20 cellular contexts compared by ENCODE assay signal in the genomic region with DNA sequence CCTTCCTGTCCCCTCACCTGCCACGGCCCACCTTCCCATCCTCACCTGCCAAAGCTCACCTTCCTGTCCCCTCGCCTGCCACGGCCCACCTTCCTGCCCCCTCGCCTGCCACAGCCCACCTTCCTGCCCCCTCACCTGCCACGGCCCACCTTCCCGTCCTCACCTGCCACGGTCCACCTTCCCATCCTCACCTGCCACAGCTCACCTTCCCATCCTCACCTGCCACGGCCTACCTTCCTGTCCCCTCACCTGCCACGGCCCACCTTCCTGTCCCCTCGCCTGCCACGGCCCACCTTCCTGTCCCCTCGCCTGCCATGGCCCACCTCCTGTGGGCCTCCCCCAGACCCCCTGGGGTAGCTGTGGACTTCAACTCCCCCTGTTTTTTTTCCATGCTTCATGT. TPM values are rescaled to one million over a fixed set of nuclear protein-coding genes. Genes with fewer than 3 reads are reported as not detected.
DNase-seq lines count a peak whose midpoint lies in the region; ATAC-seq and TF ChIP-seq lines count a peak whose summit lies in the region.
"Had no signal": no experiment of that assay in that cellular context is flagged by ENCODE, and none has a peak within 500 bp of the region (broad histone marks: within the 10 kb centered on the region; RNA-seq: fewer than 3 reads in every experiment).

No MANE protein-coding gene starts in this region.

- no peaks in the 10 kb centered on the region for H3K4me1 ChIP-seq in left ventricle myocardium inferior
- no peaks in the 10 kb centered on the region for H3K4me1 ChIP-seq in heart left ventricle
- H3K4me1 ChIP-seq: adrenal gland, testis had no signal

- H3K9me3 Mint-ChIP-seq in activated CD4-positive, alpha-beta memory T cell treated with anti-CD3 and anti-CD28 coated beads, Interleukin-2, amount 10 ng/mL, durations not matched to agents 7 days and 5 days, result no peaks in the 10 kb centered on the region
- H3K9me3 Mint-ChIP-seq in stimulated activated naive CD8-positive, alpha-beta T cell treated with anti-CD3 and anti-CD28 coated beads, Interleukin-15, amount 100 ng/mL, for 72 hours, result no peaks in the 10 kb centered on the region
- no peaks in the 10 kb centered on the region for H3K9me3 Mint-ChIP-seq in nephron progenitor cell
- H3K9me3 Mint-ChIP-seq: T-helper 1 cell treated with Interleukin-12 subunit alpha and Interleukin-12 subunit beta and Interleukin-4 antibody, amounts not matched to agents 30 μg/mL and 1 μg/mL, for 36 hours had no signal

- H3K27ac ChIP-seq in left ventricle myocardium inferior (replicated peaks) (peak overlapping the region; percentile 50), heart left ventricle (no peak overlapping the region)
- H3K27ac ChIP-seq: adrenal gland, cardiac muscle cell, GM23248, ovary, testis had no signal

- POLR2A ChIA-PET in activated CD4-positive, alpha-beta memory T cell treated with anti-CD3 and anti-CD28 coated beads, Interleukin-2, amount 10 ng/mL, durations not matched to agents 7 days and 5 days (lab: Charles Lee), result interaction anchor here (1.1 to 1.2 kb wide), 3 partner anchors 10 to 49 kb away, joined by 3 read pairs; no protein-coding TSS in a partner anchor

- H3K4me3 ChIP-seq in left ventricle myocardium inferior (no peak overlapping the region), heart left ventricle (no peak overlapping the region)
- H3K4me3 ChIP-seq: adrenal gland, cardiac muscle cell, GM23248, ovary, testis had no signal

- no peaks in the 10 kb centered on the region for H3K27me3 Mint-ChIP-seq in activated CD4-positive, alpha-beta memory T cell treated with anti-CD3 and anti-CD28 coated beads, Interleukin-2, amount 10 ng/mL, durations not matched to agents 7 days and 5 days
- no peaks in the 10 kb centered on the region for H3K27me3 Mint-ChIP-seq in stimulated activated naive CD8-positive, alpha-beta T cell treated with anti-CD3 and anti-CD28 coated beads, Interleukin-15, amount 100 ng/mL, for 72 hours
- H3K27me3 Mint-ChIP-seq in nephron progenitor cell (ENCODE audit: low read depth, poor library complexity), result peaks cover 4% of the 10 kb centered on the region

- H3K4me1 Mint-ChIP-seq in activated CD4-positive, alpha-beta memory T cell treated with anti-CD3 and anti-CD28 coated beads, Interleukin-2, amount 10 ng/mL, durations not matched to agents 7 days and 5 days, result peaks cover 12% of the 10 kb centered on the region
- H3K4me1 Mint-ChIP-seq in stimulated activated naive CD8-positive, alpha-beta T cell treated with anti-CD3 and anti-CD28 coated beads, Interleukin-15, amount 100 ng/mL, for 72 hours, result peaks cover 39% of the 10 kb centered on the region
- H3K4me1 Mint-ChIP-seq in nephron progenitor cell, result no peaks in the 10 kb centered on the region

- CTCF ChIA-PET in activated CD4-positive, alpha-beta memory T cell treated with anti-CD3 and anti-CD28 coated beads, Interleukin-2, amount 10 ng/mL, durations not matched to agents 7 days and 5 days (lab: Charles Lee), result no interaction called here

- H3K36me3 ChIP-seq in left ventricle myocardium inferior, result no peaks in the 10 kb centered on the region
- peaks cover 0 to 85% (median 5%) of the 10 kb centered on the region in 9 donors for H3K36me3 ChIP-seq in heart left ventricle
- H3K36me3 ChIP-seq: adrenal gland, cardiac muscle cell, ovary had no signal

- H3K27ac Mint-ChIP-seq in activated CD4-positive, alpha-beta memory T cell treated with anti-CD3 and anti-CD28 coated beads, Interleukin-2, amount 10 ng/mL, durations not matched to agents 7 days and 5 days, result peak overlapping the region; percentile 42
- H3K27ac Mint-ChIP-seq in stimulated activated naive CD8-positive, alpha-beta T cell treated with anti-CD3 and anti-CD28 coated beads, Interleukin-15, amount 100 ng/mL, for 72 hours, result peak overlapping the region; percentile 74 to 82
- H3K27ac Mint-ChIP-seq in nephron progenitor cell, result no peak overlapping the region

- no peak for DNase-seq in left ventricle myocardium inferior
- DNase-seq in heart left ventricle, result no peak
- DNase-seq in activated CD4-positive, alpha-beta memory T cell treated with anti-CD3 and anti-CD28 coated beads, Interleukin-2, amount 10 ng/mL, durations not matched to agents 7 days and 5 days, result no peak
- DNase-seq in erythroblast (lab: John Stamatoyannopoulos, UW), result peak; percentile 16 to 40
- no peak for DNase-seq in stimulated activated naive CD8-positive, alpha-beta T cell treated with anti-CD3 and anti-CD28 coated beads, Interleukin-15, amount 100 ng/mL, for 72 hours
- no peak for DNase-seq in T-helper 1 cell
- no peak for DNase-seq in nephron progenitor cell
- DNase-seq: activated T-cell treated with anti-CD3 and anti-CD28 coated beads for 4 hours; effector CD4-positive, alpha-beta T cell; GM23248; NCI-H1694; NCI-H510A; ovary; SHP77 treated with DMSO at 0.1 percent for 48 hours; stimulated activated CD4-positive, alpha-beta T cell treated with anti-CD3 and anti-CD28 coated beads, Interleukin-2, amount 100 ng/mL, for 48 hours; testis had no signal

- no peak for ATAC-seq in heart left ventricle
- no peak for ATAC-seq in stimulated activated naive CD8-positive, alpha-beta T cell treated with anti-CD3 and anti-CD28 coated beads, Interleukin-15, amount 100 ng/mL, for 72 hours
- no peak for ATAC-seq in GM21619 (IDR thresholded peaks at IDR 0.05; ENCODE audit: unreplicated experiment)

- TF ChIP-seq CTCF in left ventricle myocardium inferior (IDR thresholded peaks at IDR 0.05; ENCODE audit: borderline replicate concordance), result no peak
- no peak for TF ChIP-seq CTCF in heart left ventricle (IDR thresholded peaks at IDR 0.05)
- TF ChIP-seq CTCF in nephron progenitor cell (IDR thresholded peaks at IDR 0.05), result no peak

- H3K36me3 Mint-ChIP-seq in activated CD4-positive, alpha-beta memory T cell treated with anti-CD3 and anti-CD28 coated beads, Interleukin-2, amount 10 ng/mL, durations not matched to agents 7 days and 5 days (ENCODE audit: low read depth), result peaks cover 90% of the 10 kb centered on the region
- peaks cover 77% of the 10 kb centered on the region for H3K36me3 Mint-ChIP-seq in nephron progenitor cell (ENCODE audit: low read depth)

- 32 to 66% (median 50%) methylated on average over 12 of the region's 12 CpGs for WGBS in heart left ventricle, 4 donors

- no peak for TF ChIP-seq POLR2A in heart left ventricle (IDR thresholded peaks at IDR 0.05)
- no peak for TF ChIP-seq POLR2A in erythroblast (IDR thresholded peaks at IDR 0.05; ENCODE audit: low read length)

- no peaks in the 10 kb centered on the region for H3K27me3 ChIP-seq in left ventricle myocardium inferior (ENCODE audit: low read depth)
- H3K27me3 ChIP-seq in heart left ventricle, result no peaks in the 10 kb centered on the region
- H3K27me3 ChIP-seq: adrenal gland, ovary, testis had no signal

- H3K9me3 ChIP-seq in left ventricle myocardium inferior (replicated peaks) (no peaks in the 10 kb centered on the region), heart left ventricle (no peaks in the 10 kb centered on the region)
- H3K9me3 ChIP-seq: adrenal gland, ovary, testis had no signal

- no peak overlapping the region for H3K4me3 Mint-ChIP-seq in activated CD4-positive, alpha-beta memory T cell treated with anti-CD3 and anti-CD28 coated beads, Interleukin-2, amount 10 ng/mL, durations not matched to agents 7 days and 5 days
- H3K4me3 Mint-ChIP-seq in stimulated activated naive CD8-positive, alpha-beta T cell treated with anti-CD3 and anti-CD28 coated beads, Interleukin-15, amount 100 ng/mL, for 72 hours, result no peak overlapping the region
- no peak overlapping the region for H3K4me3 Mint-ChIP-seq in nephron progenitor cell
- H3K4me3 Mint-ChIP-seq: T-helper 1 cell treated with Interleukin-12 subunit alpha and Interleukin-12 subunit beta and Interleukin-4 antibody, amounts not matched to agents 30 μg/mL and 1 μg/mL, for 36 hours had no signal

- intact Hi-C loops in left ventricle myocardium inferior (cut with micrococcal nuclease), result no loop called here
- intact Hi-C loops in heart left ventricle (cut with DNase I), result no loop called here

RNA-seq across cellular contexts. Expression of a gene that starts 48.8 kb away (rescaled TPM):
- total RNA-seq in left ventricle myocardium inferior, result 0.41 TPM
- total RNA-seq in heart left ventricle, result 1 to 10 TPM in 2 of 9 donors, under 1 TPM in 6, not detected in 1; 0.31 to 2.6 (median 0.59) TPM
- 1 to 10 TPM in 1 of 2 donors, under 1 TPM in 1; 0.08 to 1.6 TPM for polyA plus RNA-seq in heart left ventricle
- 10 to 100 TPM; 36.9 to 39.8 TPM for total RNA-seq in activated CD4-positive, alpha-beta memory T cell treated with anti-CD3 and anti-CD28 coated beads, Interleukin-2, amount 10 ng/mL, durations not matched to agents 7 days and 5 days

Comparison
In these comparisons a context has a peak if more than half of its experiments do, and no peak if none do; other contexts are left out.
1. DNase-seq: peak in erythroblast (2 of 2); none in left ventricle myocardium inferior (single experiment), heart left ventricle (0 of 5), activated CD4-positive, alpha-beta memory T cell treated with anti-CD3 and anti-CD28 coated beads, Interleukin-2, amount 10 ng/mL, durations not matched to agents 7 days and 5 days (single experiment), stimulated activated naive CD8-positive, alpha-beta T cell treated with anti-CD3 and anti-CD28 coated beads, Interleukin-15, amount 100 ng/mL, for 72 hours (0 of 2), T-helper 1 cell (0 of 5) and nephron progenitor cell (single experiment).
2. RNA of a gene that starts 48.8 kb away (total RNA-seq): 36.9 to 39.8 TPM in activated CD4-positive, alpha-beta memory T cell treated with anti-CD3 and anti-CD28 coated beads, Interleukin-2, amount 10 ng/mL, durations not matched to agents 7 days and 5 days; 0.31 to 2.6 TPM in heart left ventricle and 0.41 TPM in left ventricle myocardium inferior (single experiment); every median in the first group is over 10 times any median in the second.